7 cellular contexts compared by ENCODE assay signal in the genomic region with DNA sequence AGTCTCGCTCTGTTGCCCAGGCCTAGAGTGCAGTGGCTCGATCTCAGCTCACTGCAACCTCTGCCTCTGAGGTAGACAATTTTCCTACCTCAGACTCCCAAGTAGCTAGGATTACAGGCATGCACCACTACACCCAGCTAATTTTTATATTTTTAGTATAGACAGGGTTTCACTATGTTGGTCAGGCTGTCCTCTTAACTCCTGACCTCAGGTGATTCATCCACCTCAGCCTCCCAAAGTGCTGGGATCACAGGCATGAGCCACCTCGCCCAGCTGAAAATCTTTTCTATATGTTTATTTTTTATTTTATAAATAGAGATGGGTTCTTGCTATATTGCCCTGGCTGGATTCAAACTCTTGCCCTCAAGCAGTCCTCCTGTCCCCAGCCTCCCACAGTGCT. TPM values are rescaled to one million over a fixed set of nuclear protein-coding genes. Genes with fewer than 3 reads are reported as not detected.
DNase-seq lines count a peak whose midpoint lies in the region; ATAC-seq and TF ChIP-seq lines count a peak whose summit lies in the region.
"Not testable (repeated sequence)": the region's sequence is repeated elsewhere in the genome, so short reads cannot be mapped to it uniquely, and the experiment has no call there.

No MANE protein-coding gene starts in this region.

- H3K4me3 ChIP-seq in AG04450 (ENCODE audit: low read depth, low read length); PC-3 (ENCODE audit: low read length); psoas muscle: not testable (repeated sequence)

- not testable (repeated sequence) for H3K4me1 ChIP-seq in PC-3 (ENCODE audit: insufficient read depth, low read length)
- H3K4me1 ChIP-seq in psoas muscle = peaks cover 40% of the 10 kb centered on the region

- H3K4me3 Mint-ChIP-seq in activated T-cell treated with anti-CD3 and anti-CD28 coated beads, Interleukin-2, amount 50 U/mL, for 24 hours; central memory CD8-positive, alpha-beta T cell: not testable (repeated sequence)

- H3K9me2 ChIP-seq in PC-3 (replicated peaks; ENCODE audit: low read length) = not testable (repeated sequence)

- H3K27me3 Mint-ChIP-seq in activated T-cell treated with anti-CD3 and anti-CD28 coated beads, Interleukin-2, amount 50 U/mL, for 24 hours; central memory CD8-positive, alpha-beta T cell: not testable (repeated sequence)

- H3K36me3 Mint-ChIP-seq in activated T-cell treated with anti-CD3 and anti-CD28 coated beads, Interleukin-2, amount 50 U/mL, for 24 hours (ENCODE audit: low read depth) = peaks cover 93% of the 10 kb centered on the region
- H3K36me3 Mint-ChIP-seq in central memory CD8-positive, alpha-beta T cell (ENCODE audit: insufficient read depth) = peaks cover 70% of the 10 kb centered on the region

- POLR2A ChIA-PET in AG04450 (lab: Yijun Ruan, JAX) (interaction anchor here (0.6 kb wide), 3 partner anchors 13 to 195 kb away, joined by 3 to 6 read pairs (median 3); no protein-coding TSS in a partner anchor), PC-3 (lab: Charles Lee; ENCODE audit: unreplicated experiment) (interaction anchor here (0.6 kb wide), 1 partner anchor 11 kb away, joined by 6 read pairs; no protein-coding TSS in a partner anchor)

- H2AFZ ChIP-seq in PC-3 (ENCODE audit: low read length) = not testable (repeated sequence)

- CTCF ChIA-PET in AG04450 (lab: Charles Lee) (interaction anchor here (0.6 to 1.9 kb wide), 6 partner anchors 20 to 176 kb away, joined by 3 to 12 read pairs (median 5); no protein-coding TSS in a partner anchor), PC-3 (lab: Charles Lee) (interaction anchor here (0.7 kb wide), 1 partner anchor 10 kb away, joined by 4 read pairs; no protein-coding TSS in a partner anchor)

- 82 to 96% (median 82%) methylated on average over 3 of the region's 3 CpGs for WGBS in psoas muscle, 3 donors

- H3K9me3 ChIP-seq in AG04450 (ENCODE audit: control insufficient read depth, insufficient read depth, low read length); PC-3 (ENCODE audit: low read length); psoas muscle: not testable (repeated sequence)

- DNase-seq in AG04450 (ENCODE audit: low read depth, low spot score); PC-3; activated T-cell treated with anti-CD3 and anti-CD28 coated beads, Interleukin-2, amount 50 U/mL, for 24 hours; central memory CD8-positive, alpha-beta T cell (ENCODE audit: low spot score in 2 of 2); psoas muscle: not testable (repeated sequence)
- DNase-seq in ELR (ENCODE audit: low read depth) (peak; percentile 37), kidney tubule cell (ENCODE audit: low spot score) (peak; percentile 42)

- H3K4me2 ChIP-seq in PC-3 (ENCODE audit: low read length) = not testable (repeated sequence)

- peaks cover 32% of the 10 kb centered on the region for H3K4me1 Mint-ChIP-seq in activated T-cell treated with anti-CD3 and anti-CD28 coated beads, Interleukin-2, amount 50 U/mL, for 24 hours (ENCODE audit: low read depth)
- H3K4me1 Mint-ChIP-seq in central memory CD8-positive, alpha-beta T cell = peaks cover 32% of the 10 kb centered on the region

- not testable (repeated sequence) for TF ChIP-seq CTCF in AG04450 (IDR thresholded peaks at IDR 0.05; ENCODE audit: low read depth, low read length); PC-3 (conservative IDR thresholded peaks at IDR 0.05; ENCODE audit: low read depth, low read length); psoas muscle (IDR thresholded peaks at IDR 0.05)

- peak overlapping the region; percentile 11 for H3K27ac ChIP-seq in AG04450 (ENCODE audit: low read depth, low read length)
- not testable (repeated sequence) for H3K27ac ChIP-seq in PC-3 (ENCODE audit: low read length)
- H3K27ac ChIP-seq in psoas muscle = peak overlapping the region; percentile 36

- H3K79me2 ChIP-seq in PC-3 (ENCODE audit: low read length) = peaks cover 92% of the 10 kb centered on the region

- H3K27me3 ChIP-seq in AG04450 (ENCODE audit: control insufficient read depth, insufficient read depth, low read length); PC-3 (ENCODE audit: low read length); psoas muscle (ENCODE audit: insufficient read depth in 3 of 3, low read length in 2 of 3): not testable (repeated sequence)

- intact Hi-C loops in PC-3 (cut with micrococcal nuclease); psoas muscle (cut with DNase I): not testable (repeated sequence)

- H3K36me3 ChIP-seq in PC-3 (ENCODE audit: low read depth, low read length) = peaks cover 59% of the 10 kb centered on the region
- peaks cover 0 to 58% of the 10 kb centered on the region in 2 donors for H3K36me3 ChIP-seq in psoas muscle (ENCODE audit: insufficient read depth in 1 of 2, low read depth in 1 of 2)

- H3K9ac ChIP-seq in PC-3 (ENCODE audit: low read length) = not testable (repeated sequence)

- H4K20me1 ChIP-seq in PC-3 (ENCODE audit: low read length) = peaks cover 71% of the 10 kb centered on the region

- not testable (repeated sequence) for BruUV-seq in PC-3 (replicated peaks; lab: Mats Ljungman, UMichigan)

- H3F3A ChIP-seq in PC-3 (ENCODE audit: low read length, unreplicated experiment) = not testable (repeated sequence)

- 0 out of 2 replicates have a peak, but pooled peaks have one; percentile 35 for ATAC-seq in PC-3
- ATAC-seq in central memory CD8-positive, alpha-beta T cell (replicated peaks; ENCODE audit: extremely low read depth, poor library complexity, severe bottlenecking) = not testable (repeated sequence)
- ATAC-seq in psoas muscle = peak in 3 of 4 donors; percentile 26 to 50 (median 42)

- peak overlapping the region; percentile 71 for H3K27ac Mint-ChIP-seq in activated T-cell treated with anti-CD3 and anti-CD28 coated beads, Interleukin-2, amount 50 U/mL, for 24 hours
- peak overlapping the region; percentile 53 for H3K27ac Mint-ChIP-seq in central memory CD8-positive, alpha-beta T cell (ENCODE audit: low read depth)

- H3K9me3 Mint-ChIP-seq in activated T-cell treated with anti-CD3 and anti-CD28 coated beads, Interleukin-2, amount 50 U/mL, for 24 hours; central memory CD8-positive, alpha-beta T cell: not testable (repeated sequence)

RNA-seq across cellular contexts. Expression of gene ILF3, which starts 17.8 kb away (rescaled TPM):
- 143 and 155 TPM in 2 replicates for polyA plus RNA-seq in AG04450 (2011; rRNA removed)
- 123 and 144 TPM in 2 replicates for polyA minus RNA-seq in AG04450 (2011; rRNA and poly(A)+ RNA removed)
- 322 and 441 TPM in 2 replicates for total RNA-seq in PC-3 (2014; rRNA removed)
- 100 to 1,000 TPM; 112 to 189 (median 157) TPM for total RNA-seq in psoas muscle
- 100 to 1,000 TPM in 2 of 3 donors, 10 to 100 TPM in 1; 70.6 to 148 (median 139) TPM for polyA plus RNA-seq in psoas muscle

RNA-seq across cellular contexts. Expression of gene QTRT1, which starts 29.3 kb away (rescaled TPM):
- polyA plus RNA-seq in AG04450 (2011; rRNA removed) (19.5 and 25.3 TPM in 2 replicates), psoas muscle (10 to 100 TPM; 15.9 to 33.4 (median 28.6) TPM)
- 7.5 and 13.6 TPM in 2 replicates for polyA minus RNA-seq in AG04450 (2011; rRNA and poly(A)+ RNA removed)
- total RNA-seq in PC-3 (2014; rRNA removed) (72.7 and 79.7 TPM in 2 replicates), psoas muscle (10 to 100 TPM; 24.7 to 28.8 (median 27.1) TPM)

RNA-seq across cellular contexts. Expression of gene DNM2, which starts 46.0 kb away (rescaled TPM):
- polyA plus RNA-seq in AG04450 (2011; rRNA removed) (36.9 and 49.1 TPM in 2 replicates), psoas muscle (100 to 1,000 TPM in 1 of 3 donors, 10 to 100 TPM in 2; 70.6 to 149 (median 74.1) TPM)
- 126 and 150 TPM in 2 replicates for polyA minus RNA-seq in AG04450 (2011; rRNA and poly(A)+ RNA removed)
- total RNA-seq in PC-3 (2014; rRNA removed) (150 and 211 TPM in 2 replicates), psoas muscle (100 to 1,000 TPM; 117 to 143 (median 130) TPM)

RNA-seq across cellular contexts. Expression of gene SLC44A2, which starts 46.6 kb away (rescaled TPM):
- polyA plus RNA-seq in AG04450 (2011; rRNA removed) (80.5 and 81.4 TPM in 2 replicates), psoas muscle (10 to 100 TPM; 36.3 to 73.4 (median 63.2) TPM)
- polyA minus RNA-seq in AG04450 (2011; rRNA and poly(A)+ RNA removed) = 90.4 and 99.0 TPM in 2 replicates
- total RNA-seq in PC-3 (2014; rRNA removed) (63.9 and 87.3 TPM in 2 replicates), psoas muscle (100 to 1,000 TPM in 1 of 4 donors, 10 to 100 TPM in 3; 73.8 to 104 (median 83.8) TPM)
